13 cellular contexts compared by ENCODE assay signal in the genomic region with DNA sequence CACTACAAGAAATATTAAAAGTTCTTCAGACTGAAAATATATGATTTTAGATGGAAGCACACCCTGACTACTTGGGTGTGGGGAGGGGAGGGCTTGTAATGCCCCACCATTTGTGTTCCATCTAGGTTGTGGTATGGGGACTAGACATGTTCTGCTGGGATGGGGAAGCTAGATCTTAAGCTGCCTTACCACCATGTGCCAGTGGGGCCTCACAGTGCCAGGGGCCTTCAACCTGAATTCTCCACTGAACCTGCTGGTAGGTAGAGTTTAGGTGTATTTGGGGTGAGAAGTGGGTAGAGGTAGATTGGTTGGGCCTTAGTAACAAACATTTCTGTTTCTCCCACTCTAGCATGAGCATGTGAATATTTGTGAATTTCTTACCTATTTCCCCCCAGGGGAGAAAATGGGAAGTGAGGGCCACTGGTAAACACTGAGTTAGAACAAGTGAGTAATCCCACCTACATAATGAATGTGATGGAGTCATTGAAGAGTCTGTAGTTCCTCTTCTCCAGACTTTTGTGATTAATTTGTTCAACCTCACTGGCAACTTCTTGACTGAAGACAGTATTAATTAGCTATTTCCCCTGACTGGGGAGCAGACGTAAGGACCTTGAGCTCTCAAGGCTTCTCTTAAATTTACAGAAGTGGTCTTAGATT. TPM values are rescaled to one million over a fixed set of nuclear protein-coding genes. Genes with fewer than 3 reads are reported as not detected.
DNase-seq lines count a peak whose midpoint lies in the region; ATAC-seq and TF ChIP-seq lines count a peak whose summit lies in the region.
"Had no signal": no experiment of that assay in that cellular context is flagged by ENCODE, and none has a peak within 500 bp of the region (broad histone marks: within the 10 kb centered on the region; RNA-seq: fewer than 3 reads in every experiment).

No MANE protein-coding gene starts in this region.

- H3K27me3 Mint-ChIP-seq in activated B cell treated with CpG ODN at 0.5 μM for 24 hours (no peaks in the 10 kb centered on the region), osteocyte (ENCODE audit: unreplicated experiment) (no peaks in the 10 kb centered on the region)
- H3K27me3 Mint-ChIP-seq: CD4-positive, alpha-beta memory T cell had no signal

- CTCF ChIA-PET in activated B cell treated with CpG ODN at 0.5 μM for 24 hours (lab: Charles Lee): interaction anchor here (0.9 kb wide), 1 partner anchor 102 kb away, joined by 3 read pairs; no protein-coding TSS in a partner anchor

- POLR2A ChIA-PET in activated B cell treated with CpG ODN at 0.5 μM for 24 hours (lab: Charles Lee): no interaction called here

- no peaks in the 10 kb centered on the region for H3K9me3 Mint-ChIP-seq in activated B cell treated with CpG ODN at 0.5 μM for 24 hours
- peaks cover 41% of the 10 kb centered on the region for H3K9me3 Mint-ChIP-seq in osteocyte (ENCODE audit: unreplicated experiment)

- ATAC-seq in activated B cell treated with CpG ODN at 0.5 μM for 24 hours (ENCODE audit: low read depth) (peak; percentile 61), GM21390 (IDR thresholded peaks at IDR 0.05; ENCODE audit: unreplicated experiment) (no peak), GM21423 (IDR thresholded peaks at IDR 0.05; ENCODE audit: unreplicated experiment) (no peak)

- no peak overlapping the region for H3K4me3 ChIP-seq in epithelial cell of esophagus (ENCODE audit: low read length)

- no peak overlapping the region for H3K27ac Mint-ChIP-seq in activated B cell treated with CpG ODN at 0.5 μM for 24 hours
- no peak overlapping the region for H3K27ac Mint-ChIP-seq in osteocyte (ENCODE audit: unreplicated experiment)

- H3K4me1 Mint-ChIP-seq in activated B cell treated with CpG ODN at 0.5 μM for 24 hours (peaks cover 13% of the 10 kb centered on the region), osteocyte (ENCODE audit: unreplicated experiment) (no peaks in the 10 kb centered on the region)
- H3K4me1 Mint-ChIP-seq: CD4-positive, alpha-beta memory T cell had no signal

- peak; percentile 56 for DNase-seq in CD1c-positive myeloid dendritic cell (ENCODE audit: extremely low spot score)
- no peak for DNase-seq in activated B cell treated with CpG ODN at 0.5 μM for 24 hours
- peak; percentile 21 for DNase-seq in epithelial cell of esophagus (ENCODE audit: low read depth)
- no peak for DNase-seq in osteocyte (ENCODE audit: extremely low spot score, unreplicated experiment)
- DNase-seq: ACHN; CD4-positive, alpha-beta memory T cell; DMS153; DMS79; GDM1; GOT3; H7 had no signal

- H3K36me3 Mint-ChIP-seq in activated B cell treated with CpG ODN at 0.5 μM for 24 hours (ENCODE audit: low read depth) (peaks cover 33% of the 10 kb centered on the region), osteocyte (ENCODE audit: unreplicated experiment) (peaks cover 18% of the 10 kb centered on the region)

- intact Hi-C loops in activated B cell treated with CpG ODN at 0.5 μM for 24 hours (cut with micrococcal nuclease): no loop called here

- H3K4me3 Mint-ChIP-seq in activated B cell treated with CpG ODN at 0.5 μM for 24 hours: no peak overlapping the region
- H3K4me3 Mint-ChIP-seq in osteocyte (ENCODE audit: unreplicated experiment): no peak overlapping the region
- H3K4me3 Mint-ChIP-seq: CD4-positive, alpha-beta memory T cell had no signal

- TF ChIP-seq CTCF in activated B cell treated with CpG ODN at 0.5 μM for 24 hours (IDR thresholded peaks at IDR 0.05) (no peak), epithelial cell of esophagus (IDR thresholded peaks at IDR 0.05; ENCODE audit: insufficient read depth, low read depth, low read length, missing control alignments) (no peak), osteocyte (IDR thresholded peaks at IDR 0.05) (no peak)

RNA-seq across cellular contexts. Expression of gene BRCC3, which starts 44.0 kb away (rescaled TPM):
- total RNA-seq in activated B cell treated with CpG ODN at 0.5 μM for 24 hours (20.1 and 21.1 TPM in 2 replicates), osteocyte (12.4 and 15.3 TPM in 2 replicates)

RNA-seq across cellular contexts. Expression of gene CMC4, which starts 44.4 kb away (rescaled TPM):
- total RNA-seq in activated B cell treated with CpG ODN at 0.5 μM for 24 hours (4.7 and 5.3 TPM in 2 replicates), osteocyte (6.9 and 10.6 TPM in 2 replicates)

RNA-seq across cellular contexts. Expression of gene MTCP1, which starts 44.4 kb away (rescaled TPM):
- total RNA-seq in activated B cell treated with CpG ODN at 0.5 μM for 24 hours (19.5 and 21.2 TPM in 2 replicates), osteocyte (17.8 and 24.4 TPM in 2 replicates)

Comparison
In these comparisons a context has a peak if more than half of its experiments do, and no peak if none do; other contexts are left out.
1. DNase-seq: peak in CD1c-positive myeloid dendritic cell (single experiment) and epithelial cell of esophagus (single experiment); none in activated B cell treated with CpG ODN at 0.5 μM for 24 hours (single experiment) and osteocyte (single experiment).